In genomic region chrX:47226071-47226470, GRCh38 we compare ENCODE assay signal across 21 cellular contexts. TPM values are rescaled to one million over a fixed set of nuclear protein-coding genes. Genes with fewer than 3 reads are reported as not detected.
DNase-seq lines count a peak whose midpoint lies in the region; ATAC-seq, FAIRE-seq and TF ChIP-seq lines count a peak whose summit lies in the region.
"Had no signal": no experiment of that assay in that cellular context is flagged by ENCODE, and none has a peak within 500 bp of the region (broad histone marks: within the 10 kb centered on the region; RNA-seq: fewer than 3 reads in every experiment).

No MANE protein-coding gene starts in this region.

- intact Hi-C loops in natural killer cell (cut with micrococcal nuclease), result no loop called here
- intact Hi-C loops in activated T-helper 2 cell treated with anti-CD3 and anti-CD28 coated beads, Interferon-gamma antibody, Interleukin-2, Interleukin-4, amounts not matched to agents 10 μg/mL and 5 μg/mL and 100 μg/mL, durations not matched to agents 14 hours and 24 hours and 36 hours (cut with micrococcal nuclease), result no loop called here
- intact Hi-C loops in kidney (cut with DNase I), result no loop called here

- no peaks in the 10 kb centered on the region for H3K9me3 ChIP-seq in kidney (ENCODE audit: control insufficient read depth in 1 of 2, low read length in 2 of 2)
- H3K9me3 ChIP-seq: BE2C, Caco-2 had no signal

- H3K27ac ChIP-seq in kidney (ENCODE audit: low read depth in 2 of 2, low read length in 2 of 2), result no peak overlapping the region

- no peaks in the 10 kb centered on the region for H3K4me1 ChIP-seq in kidney (ENCODE audit: control insufficient read depth in 1 of 2, insufficient read depth in 1 of 2, low read depth in 1 of 2, low read length in 2 of 2)
- H3K4me1 ChIP-seq: BE2C, Caco-2 had no signal

- peaks cover 18 to 32% of the 10 kb centered on the region in 2 donors for H3K36me3 ChIP-seq in kidney (ENCODE audit: control insufficient read depth in 1 of 2, insufficient read depth in 2 of 2, low read length in 2 of 2)

- no peak overlapping the region for H3K27ac Mint-ChIP-seq in natural killer cell treated with Interleukin-12 subunit alpha and Interleukin-12 subunit beta and Interleukin-15 and Interleukin-18, amount 100 ng/mL, for 72 hours
- H3K27ac Mint-ChIP-seq in natural killer cell, result peak overlapping the region in 1 of 2 donors; percentile 63
- H3K27ac Mint-ChIP-seq in activated T-helper 2 cell treated with anti-CD3 and anti-CD28 coated beads, Interferon-gamma antibody, Interleukin-2, Interleukin-4, amounts not matched to agents 10 μg/mL and 5 μg/mL and 100 μg/mL, durations not matched to agents 14 hours and 24 hours and 36 hours, result peak overlapping the region; percentile 42
- peak overlapping the region; percentile 19 for H3K27ac Mint-ChIP-seq in type B pancreatic cell
- H3K27ac Mint-ChIP-seq: CD4-positive, alpha-beta T cell had no signal

- TF ChIP-seq CTCF in natural killer cell (IDR thresholded peaks at IDR 0.05), result no peak
- TF ChIP-seq CTCF in kidney (IDR thresholded peaks at IDR 0.05; ENCODE audit: borderline replicate concordance, extremely low read depth, insufficient read depth), result no peak
- TF ChIP-seq CTCF in type B pancreatic cell (conservative IDR thresholded peaks at IDR 0.05), result no peak

- H3K27me3 Mint-ChIP-seq in natural killer cell treated with Interleukin-12 subunit alpha and Interleukin-12 subunit beta and Interleukin-15 and Interleukin-18, amount 100 ng/mL, for 72 hours, result no peaks in the 10 kb centered on the region
- H3K27me3 Mint-ChIP-seq in natural killer cell (ENCODE audit: low read depth in 2 of 2), result no peaks in the 10 kb centered on the region
- H3K27me3 Mint-ChIP-seq in activated T-helper 2 cell treated with anti-CD3 and anti-CD28 coated beads, Interferon-gamma antibody, Interleukin-2, Interleukin-4, amounts not matched to agents 10 μg/mL and 5 μg/mL and 100 μg/mL, durations not matched to agents 14 hours and 24 hours and 36 hours (ENCODE audit: low read depth), result no peaks in the 10 kb centered on the region
- no peaks in the 10 kb centered on the region for H3K27me3 Mint-ChIP-seq in type B pancreatic cell
- H3K27me3 Mint-ChIP-seq: CD4-positive, alpha-beta T cell; IgD-negative memory B cell had no signal

- DNase-seq in natural killer cell treated with Interleukin-12 subunit alpha and Interleukin-12 subunit beta and Interleukin-15 and Interleukin-18, amount 100 ng/mL, for 72 hours (ENCODE audit: low spot score), result peak; percentile 13
- DNase-seq in natural killer cell (no peak), kidney (peak; percentile 45), type B pancreatic cell (ENCODE audit: extremely low spot score, unreplicated experiment) (no peak), AG20443 (ENCODE audit: low spot score) (no peak), LoVo (ENCODE audit: low spot score) (no peak)
- DNase-seq in activated T-helper 2 cell treated with anti-CD3 and anti-CD28 coated beads, Interferon-gamma antibody, Interleukin-2, Interleukin-4, amounts not matched to agents 10 μg/mL and 5 μg/mL and 100 μg/mL, durations not matched to agents 14 hours and 24 hours and 36 hours (ENCODE audit: low spot score), result no peak
- DNase-seq: BE2C; C1 segment of cervical spinal cord; CD4-positive, alpha-beta T cell; GDM1; GOT3; H7; KG1 had no signal

- H3K4me3 ChIP-seq in kidney (ENCODE audit: low read length in 2 of 2), result no peak overlapping the region

- H3K4me3 Mint-ChIP-seq in natural killer cell treated with Interleukin-12 subunit alpha and Interleukin-12 subunit beta and Interleukin-15 and Interleukin-18, amount 100 ng/mL, for 72 hours, result no peak overlapping the region
- H3K4me3 Mint-ChIP-seq in natural killer cell, result no peak overlapping the region
- no peak overlapping the region for H3K4me3 Mint-ChIP-seq in activated T-helper 2 cell treated with anti-CD3 and anti-CD28 coated beads, Interferon-gamma antibody, Interleukin-2, Interleukin-4, amounts not matched to agents 10 μg/mL and 5 μg/mL and 100 μg/mL, durations not matched to agents 14 hours and 24 hours and 36 hours (ENCODE audit: low read depth)
- no peak overlapping the region for H3K4me3 Mint-ChIP-seq in type B pancreatic cell
- H3K4me3 Mint-ChIP-seq: CD4-positive, alpha-beta T cell had no signal

- no peaks in the 10 kb centered on the region for H3K36me3 Mint-ChIP-seq in natural killer cell treated with Interleukin-12 subunit alpha and Interleukin-12 subunit beta and Interleukin-15 and Interleukin-18, amount 100 ng/mL, for 72 hours
- H3K36me3 Mint-ChIP-seq in natural killer cell (no peaks in the 10 kb centered on the region), type B pancreatic cell (peaks cover 32% of the 10 kb centered on the region)
- H3K36me3 Mint-ChIP-seq in activated T-helper 2 cell treated with anti-CD3 and anti-CD28 coated beads, Interferon-gamma antibody, Interleukin-2, Interleukin-4, amounts not matched to agents 10 μg/mL and 5 μg/mL and 100 μg/mL, durations not matched to agents 14 hours and 24 hours and 36 hours (ENCODE audit: low read depth), result peaks cover 59% of the 10 kb centered on the region

- no peak overlapping the region for H3K9ac ChIP-seq in kidney (ENCODE audit: low read length in 2 of 2)

- H3K4me1 Mint-ChIP-seq in natural killer cell treated with Interleukin-12 subunit alpha and Interleukin-12 subunit beta and Interleukin-15 and Interleukin-18, amount 100 ng/mL, for 72 hours (ENCODE audit: low read depth in 2 of 2), result peaks cover 1 to 11% of the 10 kb centered on the region in 2 donors
- H3K4me1 Mint-ChIP-seq in natural killer cell (peaks cover 5 to 15% of the 10 kb centered on the region in 2 donors), type B pancreatic cell (ENCODE audit: unreplicated experiment) (peaks cover 14% of the 10 kb centered on the region)
- H3K4me1 Mint-ChIP-seq in activated T-helper 2 cell treated with anti-CD3 and anti-CD28 coated beads, Interferon-gamma antibody, Interleukin-2, Interleukin-4, amounts not matched to agents 10 μg/mL and 5 μg/mL and 100 μg/mL, durations not matched to agents 14 hours and 24 hours and 36 hours (ENCODE audit: low read depth), result peaks cover 4% of the 10 kb centered on the region

- no peaks in the 10 kb centered on the region for H3K9me3 Mint-ChIP-seq in natural killer cell treated with Interleukin-12 subunit alpha and Interleukin-12 subunit beta and Interleukin-15 and Interleukin-18, amount 100 ng/mL, for 72 hours
- no peaks in the 10 kb centered on the region for H3K9me3 Mint-ChIP-seq in natural killer cell
- H3K9me3 Mint-ChIP-seq in activated T-helper 2 cell treated with anti-CD3 and anti-CD28 coated beads, Interferon-gamma antibody, Interleukin-2, Interleukin-4, amounts not matched to agents 10 μg/mL and 5 μg/mL and 100 μg/mL, durations not matched to agents 14 hours and 24 hours and 36 hours, result no peaks in the 10 kb centered on the region
- no peaks in the 10 kb centered on the region for H3K9me3 Mint-ChIP-seq in type B pancreatic cell
- H3K9me3 Mint-ChIP-seq: CD4-positive, alpha-beta T cell; IgD-negative memory B cell had no signal

- ATAC-seq in natural killer cell treated with Interleukin-12 subunit alpha and Interleukin-12 subunit beta and Interleukin-15 and Interleukin-18, amount 100 ng/mL, for 72 hours, result no peak
- ATAC-seq in natural killer cell (no peak), GM18502 (IDR thresholded peaks at IDR 0.05; ENCODE audit: poor library complexity, unreplicated experiment) (no peak)
- ATAC-seq: HCT116, HepG2 had no signal

- no peak for FAIRE-seq in kidney (lab: Jason Lieb, UNC)
- FAIRE-seq: D721Med, GM19239 had no signal

RNA-seq across cellular contexts. Expression of gene USP11, which starts 6.7 kb away (rescaled TPM):
- 10 to 100 TPM; 45.7 to 49.2 TPM for total RNA-seq in natural killer cell treated with Interleukin-12 subunit alpha and Interleukin-12 subunit beta and Interleukin-15 and Interleukin-18, amount 100 ng/mL, for 72 hours
- total RNA-seq in natural killer cell (100 to 1,000 TPM; 107 to 131 (median 108) TPM), kidney (91.6 TPM), type B pancreatic cell (ENCODE audit: low replicate concordance) (84.2 and 189 TPM in 2 replicates)
- total RNA-seq in activated T-helper 2 cell treated with anti-CD3 and anti-CD28 coated beads, Interferon-gamma antibody, Interleukin-2, Interleukin-4, amounts not matched to agents 10 μg/mL and 5 μg/mL and 100 μg/mL, durations not matched to agents 14 hours and 24 hours and 36 hours, result 37.2 and 39.5 TPM in 2 replicates
- 30.9 TPM for polyA plus RNA-seq in kidney (ENCODE audit: insufficient read depth, low read depth, low replicate concordance)

RNA-seq across cellular contexts. Expression of gene CDK16, which starts 7.6 kb away (rescaled TPM):
- 10 to 100 TPM; 62.2 to 63.7 TPM for total RNA-seq in natural killer cell treated with Interleukin-12 subunit alpha and Interleukin-12 subunit beta and Interleukin-15 and Interleukin-18, amount 100 ng/mL, for 72 hours
- 100 to 1,000 TPM; 112 to 140 (median 126) TPM for total RNA-seq in natural killer cell
- 71.2 and 80.6 TPM in 2 replicates for total RNA-seq in activated T-helper 2 cell treated with anti-CD3 and anti-CD28 coated beads, Interferon-gamma antibody, Interleukin-2, Interleukin-4, amounts not matched to agents 10 μg/mL and 5 μg/mL and 100 μg/mL, durations not matched to agents 14 hours and 24 hours and 36 hours
- 96.1 TPM for total RNA-seq in kidney
- polyA plus RNA-seq in kidney (ENCODE audit: insufficient read depth, low read depth, low replicate concordance), result 89.1 TPM
- 206 and 234 TPM in 2 replicates for total RNA-seq in type B pancreatic cell (ENCODE audit: low replicate concordance)

RNA-seq across cellular contexts. Expression of gene UBA1, which starts 32.4 kb away (rescaled TPM):
- 100 to 1,000 TPM; 227 to 243 TPM for total RNA-seq in natural killer cell treated with Interleukin-12 subunit alpha and Interleukin-12 subunit beta and Interleukin-15 and Interleukin-18, amount 100 ng/mL, for 72 hours
- total RNA-seq in natural killer cell, result 100 to 1,000 TPM; 118 to 168 (median 120) TPM
- 242 and 250 TPM in 2 replicates for total RNA-seq in activated T-helper 2 cell treated with anti-CD3 and anti-CD28 coated beads, Interferon-gamma antibody, Interleukin-2, Interleukin-4, amounts not matched to agents 10 μg/mL and 5 μg/mL and 100 μg/mL, durations not matched to agents 14 hours and 24 hours and 36 hours
- 218 TPM for total RNA-seq in kidney
- 155 TPM for polyA plus RNA-seq in kidney (ENCODE audit: insufficient read depth, low read depth, low replicate concordance)
- total RNA-seq in type B pancreatic cell (ENCODE audit: low replicate concordance), result 314 and 384 TPM in 2 replicates

Comparison
In these comparisons a context has a peak if more than half of its experiments do, and no peak if none do; other contexts are left out.
1. DNase-seq: peak in natural killer cell treated with Interleukin-12 subunit alpha and Interleukin-12 subunit beta and Interleukin-15 and Interleukin-18, amount 100 ng/mL, for 72 hours (single experiment) and kidney (single experiment); none in natural killer cell (single experiment), activated T-helper 2 cell treated with anti-CD3 and anti-CD28 coated beads, Interferon-gamma antibody, Interleukin-2, Interleukin-4, amounts not matched to agents 10 μg/mL and 5 μg/mL and 100 μg/mL, durations not matched to agents 14 hours and 24 hours and 36 hours (single experiment), type B pancreatic cell (single experiment), AG20443 (single experiment) and LoVo (single experiment).
2. H3K27ac Mint-ChIP-seq: peak in activated T-helper 2 cell treated with anti-CD3 and anti-CD28 coated beads, Interferon-gamma antibody, Interleukin-2, Interleukin-4, amounts not matched to agents 10 μg/mL and 5 μg/mL and 100 μg/mL, durations not matched to agents 14 hours and 24 hours and 36 hours (single experiment) and type B pancreatic cell (single experiment); none in natural killer cell treated with Interleukin-12 subunit alpha and Interleukin-12 subunit beta and Interleukin-15 and Interleukin-18, amount 100 ng/mL, for 72 hours (0 of 2).